ENCODE assay signal across 24 cellular contexts in the genomic region with DNA sequence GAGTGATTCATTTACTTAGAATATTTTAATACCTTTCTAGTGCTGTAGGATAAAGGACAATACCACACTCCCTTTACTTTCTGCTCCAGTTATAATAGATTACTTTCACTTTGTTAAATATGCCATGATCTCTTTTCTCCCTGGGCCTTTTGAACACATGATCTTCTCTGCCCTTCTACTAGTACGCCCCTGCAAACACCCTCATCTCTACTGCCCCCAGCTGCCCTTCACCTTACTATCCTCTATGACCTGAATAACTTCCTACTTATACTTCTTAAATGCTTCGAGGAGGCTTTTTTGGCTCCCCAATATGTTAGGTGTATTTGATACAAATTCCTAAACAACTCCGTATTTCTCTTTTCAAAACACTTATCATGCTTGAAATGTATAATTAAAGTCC.
DNase-seq lines count a peak whose midpoint lies in the region; ATAC-seq, FAIRE-seq and TF ChIP-seq lines count a peak whose summit lies in the region.
"Had no signal": no experiment of that assay in that cellular context is flagged by ENCODE, and none has a peak within 500 bp of the region (broad histone marks: within the 10 kb centered on the region; RNA-seq: fewer than 3 reads in every experiment).

No MANE protein-coding gene starts in this region.

- no peaks in the 10 kb centered on the region for H3F3A ChIP-seq in PC-9 (ENCODE audit: insufficient read depth, low read depth)

- WGBS in mammary epithelial cell (ENCODE audit: low coverage, missing lambda C conversion rate) = 31% methylated on average over 2 of the region's 3 CpGs

- no peaks in the 10 kb centered on the region for H3K4me1 ChIP-seq in mammary epithelial cell (ENCODE audit: insufficient read depth, low read length)
- H3K4me1 ChIP-seq in PC-9 (replicated peaks; ENCODE audit: insufficient read depth) = no peaks in the 10 kb centered on the region
- H3K4me1 ChIP-seq in lower lobe of right lung = no peaks in the 10 kb centered on the region
- H3K4me1 ChIP-seq: SJSA1 had no signal

- H3K9me3 Mint-ChIP-seq in MCF 10A (ENCODE audit: unreplicated experiment) = no peaks in the 10 kb centered on the region
- H3K9me3 Mint-ChIP-seq in WTC11 = no peaks in the 10 kb centered on the region

- H2AFZ ChIP-seq in mammary epithelial cell (ENCODE audit: low read depth, low read length) = no peak overlapping the region
- H2AFZ ChIP-seq in PC-9 = peak overlapping the region; percentile 56; the same call in 1 of the 2 replicates

- DNase-seq in MCF 10A (ENCODE audit: unreplicated experiment) = no peak
- DNase-seq in mammary epithelial cell = no peak
- no peak for DNase-seq in PC-9
- DNase-seq in WTC11 (ENCODE audit: low spot score) = no peak
- no peak for DNase-seq in lower lobe of right lung
- DNase-seq in G401 (ENCODE audit: low spot score) = no peak
- DNase-seq in H54 (ENCODE audit: insufficient read length, low spot score) = no peak
- DNase-seq: Calu3; DMS79 treated with DMSO at 0.1 percent for 48 hours; IMR-90; KG1; NCI-H1105; NCI-H1436 treated with DMSO at 0.1 percent for 48 hours; NCI-H1930; NCI-H2107; NCI-H446; NCI-H524 treated with DMSO at 0.1 percent for 48 hours; NCI-H774; NK-92 treated with Interleukin-12 subunit alpha and Interleukin-12 subunit beta, amount 100 ng/mL, for 24 hours; PC-3; Right ventricle myocardium superior; RPMI8226 had no signal

- in situ Hi-C loops in mammary epithelial cell (cut with MboI; ENCODE audit: low sequenced_read_pairs in 2 of 2) = no loop called here
- in situ Hi-C loops in G401 (cut with HindIII; ENCODE audit: low sequenced_read_pairs) = no loop called here

- no peaks in the 10 kb centered on the region for H3K9me3 ChIP-seq in mammary epithelial cell (replicated peaks; ENCODE audit: insufficient read depth, low read length)
- H3K9me3 ChIP-seq in PC-9 (ENCODE audit: insufficient read depth, low read depth) = no peaks in the 10 kb centered on the region
- no peaks in the 10 kb centered on the region for H3K9me3 ChIP-seq in lower lobe of right lung
- H3K9me3 ChIP-seq: SJSA1 had no signal

- peak; percentile 58 for ATAC-seq in WTC11
- ATAC-seq in lower lobe of right lung = no peak
- ATAC-seq: PC-3 had no signal

- H3K4me1 Mint-ChIP-seq in MCF 10A (ENCODE audit: insufficient read depth, unreplicated experiment) (peaks cover 6% of the 10 kb centered on the region), WTC11 (peaks cover 7% of the 10 kb centered on the region)

- H3K9me2 ChIP-seq in PC-9 (ENCODE audit: insufficient read depth) = no peaks in the 10 kb centered on the region

- H3K79me2 ChIP-seq in mammary epithelial cell (ENCODE audit: insufficient read depth, low read length) (no peaks in the 10 kb centered on the region), PC-9 (ENCODE audit: low read depth) (no peaks in the 10 kb centered on the region)

- peak overlapping the region; percentile 14 for H3K4me3 Mint-ChIP-seq in MCF 10A (ENCODE audit: unreplicated experiment)
- no peak overlapping the region for H3K4me3 Mint-ChIP-seq in WTC11

- H3K27me3 Mint-ChIP-seq in MCF 10A (ENCODE audit: insufficient read depth, unreplicated experiment) (no peaks in the 10 kb centered on the region), WTC11 (ENCODE audit: low read depth) (peaks cover 38% of the 10 kb centered on the region)

- no peak for TF ChIP-seq POLR2A in H54 (IDR thresholded peaks at IDR 0.05; ENCODE audit: low read depth, low read length)

- CTCF ChIA-PET in MCF 10A (lab: Yijun Ruan, JAX) = interaction anchor here (0.6 kb wide), 1 partner anchor 54 kb away, joined by 3 read pairs; no protein-coding TSS in a partner anchor
- CTCF ChIA-PET in mammary epithelial cell (lab: Charles Lee; ENCODE audit: low non-redundant PET) = no interaction called here
- CTCF ChIA-PET in PC-9 (lab: Charles Lee) = no interaction called here
- CTCF ChIA-PET in WTC11 (lab: Charles Lee) = no interaction called here

- H3K4me3 ChIP-seq in mammary epithelial cell (replicated peaks in 1 of 3; ENCODE audit: insufficient read depth in 1 of 3, low read depth in 2 of 3, low read length in 3 of 3) (no peak overlapping the region), PC-9 (no peak overlapping the region), lower lobe of right lung (no peak overlapping the region)
- H3K4me3 ChIP-seq: SJSA1 had no signal

- POLR2A ChIA-PET in MCF 10A (lab: Yijun Ruan, JAX) = interaction anchor here (0.5 kb wide), 1 partner anchor 150 kb away, joined by 3 read pairs; no protein-coding TSS in a partner anchor
- POLR2A ChIA-PET in PC-9 (lab: Charles Lee; ENCODE audit: unreplicated experiment) = no interaction called here
- POLR2A ChIA-PET in WTC11 (lab: Charles Lee) = no interaction called here

- H3K27ac ChIP-seq in mammary epithelial cell (ENCODE audit: insufficient read depth, low read depth, low read length) = no peak overlapping the region
- no peak overlapping the region for H3K27ac ChIP-seq in PC-9
- no peak overlapping the region for H3K27ac ChIP-seq in lower lobe of right lung
- H3K27ac ChIP-seq: 22Rv1, SJSA1 had no signal

- H3K36me3 Mint-ChIP-seq in MCF 10A (ENCODE audit: insufficient read depth, unreplicated experiment) (no peaks in the 10 kb centered on the region), WTC11 (no peaks in the 10 kb centered on the region)

- no peaks in the 10 kb centered on the region for H3K36me3 ChIP-seq in mammary epithelial cell (ENCODE audit: insufficient read depth, low read length)
- H3K36me3 ChIP-seq in PC-9 (ENCODE audit: low read depth) = no peaks in the 10 kb centered on the region
- no peaks in the 10 kb centered on the region for H3K36me3 ChIP-seq in lower lobe of right lung
- H3K36me3 ChIP-seq: SJSA1 had no signal

- H3K4me2 ChIP-seq in mammary epithelial cell (ENCODE audit: insufficient read depth, low read depth, low read length) = no peak overlapping the region
- peak overlapping the region; percentile 32 for H3K4me2 ChIP-seq in PC-9

- no peak for FAIRE-seq in H54 (lab: Jason Lieb, UNC)

- no peak for TF ChIP-seq CTCF in MCF 10A (IDR thresholded peaks at IDR 0.05; ENCODE audit: unreplicated experiment)
- no peak for TF ChIP-seq CTCF in mammary epithelial cell (conservative IDR thresholded peaks at IDR 0.05 in 1 of 2, IDR thresholded peaks at IDR 0.05 in 1 of 2; ENCODE audit: extremely low read depth in 1 of 2, insufficient read depth in 1 of 2, low read depth in 1 of 2, low read length in 2 of 2)
- no peak for TF ChIP-seq CTCF in PC-9 (conservative IDR thresholded peaks at IDR 0.05)
- no peak for TF ChIP-seq CTCF in WTC11 (IDR thresholded peaks at IDR 0.05)
- no peak for TF ChIP-seq CTCF in lower lobe of right lung (IDR thresholded peaks at IDR 0.05)

- intact Hi-C loops in MCF 10A (cut with micrococcal nuclease) (no loop called here), mammary epithelial cell (cut with micrococcal nuclease) (no loop called here), PC-9 (cut with micrococcal nuclease; ENCODE audit: unreplicated experiment) (no loop called here), lower lobe of right lung (cut with DNase I) (no loop called here)

- H3K9ac ChIP-seq in mammary epithelial cell (ENCODE audit: insufficient read depth, low read length) = no peak overlapping the region

- H4K20me1 ChIP-seq in mammary epithelial cell (ENCODE audit: insufficient read depth, low read length) (no peaks in the 10 kb centered on the region), PC-9 (ENCODE audit: insufficient read depth) (no peaks in the 10 kb centered on the region)

- peak overlapping the region; percentile 3 for H3K27ac Mint-ChIP-seq in MCF 10A (ENCODE audit: low read depth, unreplicated experiment)
- H3K27ac Mint-ChIP-seq in WTC11 = no peak overlapping the region

- BruUV-seq in MCF 10A (replicated peaks; lab: Mats Ljungman, UMichigan) (no TSS peak), mammary epithelial cell (replicated peaks; lab: Mats Ljungman, UMichigan) (no TSS peak), PC-9 (replicated peaks; lab: Mats Ljungman, UMichigan) (no TSS peak)

- H3K27me3 ChIP-seq in mammary epithelial cell (ENCODE audit: insufficient read depth, low read length) = no peaks in the 10 kb centered on the region
- no peaks in the 10 kb centered on the region for H3K27me3 ChIP-seq in PC-9 (ENCODE audit: insufficient read depth, low read depth)
- no peaks in the 10 kb centered on the region for H3K27me3 ChIP-seq in lower lobe of right lung (ENCODE audit: low read depth)
- H3K27me3 ChIP-seq: SJSA1 had no signal

- dilution Hi-C loops in mammary epithelial cell (cut with HindIII; ENCODE audit: low sequenced_read_pairs) = no loop called here

TF ChIP-seq in WTC11, 78 proteins besides CTCF, POLR2A, EP300 and RAD21:
- TF ChIP-seq NR2C2 (CRISPR knock-in tag; IDR thresholded peaks at IDR 0.05) = no peak
- TF ChIP-seq ELF4 (CRISPR knock-in tag; IDR thresholded peaks at IDR 0.05; ENCODE audit: low read depth) = no peak
- no peak for TF ChIP-seq RORB (CRISPR knock-in tag; IDR thresholded peaks at IDR 0.05)
TF ChIP-seq in WTC11: peak in this region for 0.
